Comparison of ENCODE assay signal across 20 cellular contexts in the genomic region with DNA sequence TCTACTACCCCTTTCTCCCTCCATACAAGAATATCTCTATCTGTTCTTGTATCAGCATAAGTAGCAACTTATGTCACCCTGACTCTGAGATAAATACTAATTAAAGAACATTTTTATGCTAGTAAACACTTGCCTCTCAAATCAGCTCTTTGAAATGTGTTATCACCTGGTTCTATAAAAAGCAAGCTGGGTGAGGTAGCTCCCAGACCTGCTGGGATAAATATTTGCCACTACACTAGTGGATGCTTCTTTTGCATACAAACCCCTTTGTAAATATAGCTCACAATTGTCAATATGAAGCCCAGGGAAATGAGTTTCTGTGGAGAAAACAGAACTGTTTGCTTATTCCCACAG.
A peak's percentile ranks its signal among the peaks of the same experiment; 100 is the strongest.
DNase-seq lines count a peak whose midpoint lies in the region; ATAC-seq and TF ChIP-seq lines count a peak whose summit lies in the region.
"Had no signal": no experiment of that assay in that cellular context is flagged by ENCODE, and none has a peak within 500 bp of the region (broad histone marks: within the 10 kb centered on the region; RNA-seq: fewer than 3 reads in every experiment).

No MANE protein-coding gene starts in this region.

- dilution Hi-C loops in mammary epithelial cell (cut with HindIII; ENCODE audit: low sequenced_read_pairs): no loop called here

- no peak overlapping the region for H3K27ac Mint-ChIP-seq in activated CD4-positive, alpha-beta T cell treated with anti-CD3 and anti-CD28 coated beads, Interleukin-2, amount 10 ng/mL, durations not matched to agents 7 days and 5 days
- H3K27ac Mint-ChIP-seq: T-helper 17 cell had no signal

- intact Hi-C loops in mammary epithelial cell (cut with micrococcal nuclease) (no loop called here), lower lobe of right lung (cut with DNase I) (no loop called here), aorta (cut with DNase I) (loop anchor here in 1 of 2 donors (5.0 kb wide), 1 partner anchor 330 kb away; no protein-coding TSS in a partner anchor)

- DNase-seq in DMS153 (lab: John Stamatoyannopoulos, UW) (peak; percentile 42), DMS153 treated with DMSO at 0.1 percent for 48 hours (lab: John Stamatoyannopoulos, UW; ENCODE audit: unreplicated experiment) (no peak), mammary epithelial cell (no peak), lower lobe of right lung (no peak), aorta (no peak), GOT3 (lab: John Stamatoyannopoulos, UW) (no peak), NCI-H2196 treated with DMSO at 0.1 percent for 48 hours (lab: John Stamatoyannopoulos, UW; ENCODE audit: unreplicated experiment) (no peak)
- no peak for DNase-seq in activated CD4-positive, alpha-beta T cell treated with anti-CD3 and anti-CD28 coated beads, Interleukin-2, amount 10 ng/mL, durations not matched to agents 7 days and 5 days
- DNase-seq: activated CD4-positive, CD25-positive, alpha-beta regulatory T cell; DMS79; NCI-H1105; NCI-H226; SIG-M5; T-helper 17 cell had no signal

- no peaks in the 10 kb centered on the region for H3K36me3 ChIP-seq in mammary epithelial cell (ENCODE audit: insufficient read depth, low read length)
- no peaks in the 10 kb centered on the region for H3K36me3 ChIP-seq in lower lobe of right lung
- no peaks in the 10 kb centered on the region for H3K36me3 ChIP-seq in aorta (ENCODE audit: control insufficient read depth in 1 of 2, insufficient read depth in 2 of 2, low read length in 1 of 2)
- H3K36me3 ChIP-seq: BLaER1, HAP-1, ovary, suprapubic skin had no signal

- H4K20me1 ChIP-seq in mammary epithelial cell (ENCODE audit: insufficient read depth, low read length): no peaks in the 10 kb centered on the region
- H4K20me1 ChIP-seq: BLaER1 had no signal

- peak overlapping the region; percentile 5 for H2AFZ ChIP-seq in mammary epithelial cell (ENCODE audit: low read depth, low read length)

- ATAC-seq in lower lobe of right lung: peak; percentile 59 to 87
- ATAC-seq in aorta (ENCODE audit: low FRiP score): no peak
- ATAC-seq: T-helper 17 cell had no signal

- TF ChIP-seq CTCF in mammary epithelial cell (conservative IDR thresholded peaks at IDR 0.05 in 1 of 2, IDR thresholded peaks at IDR 0.05 in 1 of 2; ENCODE audit: extremely low read depth in 1 of 2, insufficient read depth in 1 of 2, low read depth in 1 of 2, low read length in 2 of 2) (no peak), lower lobe of right lung (IDR thresholded peaks at IDR 0.05) (no peak)

- H3K4me1 Mint-ChIP-seq in activated CD4-positive, alpha-beta T cell treated with anti-CD3 and anti-CD28 coated beads, Interleukin-2, amount 10 ng/mL, durations not matched to agents 7 days and 5 days: no peaks in the 10 kb centered on the region
- H3K4me1 Mint-ChIP-seq: T-helper 17 cell had no signal

- H3K4me2 ChIP-seq in mammary epithelial cell (ENCODE audit: insufficient read depth, low read depth, low read length): no peak overlapping the region
- H3K4me2 ChIP-seq: BLaER1, KMS-11 had no signal

- H3K27ac ChIP-seq in mammary epithelial cell (ENCODE audit: insufficient read depth, low read depth, low read length): no peak overlapping the region
- peak overlapping the region; percentile 37 for H3K27ac ChIP-seq in lower lobe of right lung
- H3K27ac ChIP-seq in aorta (ENCODE audit: low read depth in 1 of 2, low read length in 2 of 2): peak overlapping the region; percentile 82 to 87
- H3K27ac ChIP-seq: BLaER1, KMS-11, suprapubic skin had no signal

- H3K4me3 Mint-ChIP-seq in activated CD4-positive, alpha-beta T cell treated with anti-CD3 and anti-CD28 coated beads, Interleukin-2, amount 10 ng/mL, durations not matched to agents 7 days and 5 days: no peak overlapping the region
- H3K4me3 Mint-ChIP-seq: T-helper 17 cell had no signal

- H3K27me3 ChIP-seq in mammary epithelial cell (ENCODE audit: insufficient read depth, low read length) (no peaks in the 10 kb centered on the region), lower lobe of right lung (ENCODE audit: low read depth) (no peaks in the 10 kb centered on the region), aorta (ENCODE audit: control insufficient read depth in 1 of 2, insufficient read depth in 2 of 2, low read length in 1 of 2) (no peaks in the 10 kb centered on the region)
- H3K27me3 ChIP-seq: BLaER1, ovary, suprapubic skin had no signal

- H3K9ac ChIP-seq in mammary epithelial cell (ENCODE audit: insufficient read depth, low read length): no peak overlapping the region
- H3K9ac ChIP-seq: BLaER1, KMS-11 had no signal

- H3K9me3 Mint-ChIP-seq in activated CD4-positive, alpha-beta T cell treated with anti-CD3 and anti-CD28 coated beads, Interleukin-2, amount 10 ng/mL, durations not matched to agents 7 days and 5 days: no peaks in the 10 kb centered on the region

- POLR2A ChIA-PET in activated CD4-positive, alpha-beta T cell treated with anti-CD3 and anti-CD28 coated beads, Interleukin-2, amount 10 ng/mL, durations not matched to agents 7 days and 5 days (lab: Charles Lee): no interaction called here

- H3K79me2 ChIP-seq in mammary epithelial cell (ENCODE audit: insufficient read depth, low read length): no peaks in the 10 kb centered on the region

- H3K9me3 ChIP-seq in mammary epithelial cell (replicated peaks; ENCODE audit: insufficient read depth, low read length): no peaks in the 10 kb centered on the region
- no peaks in the 10 kb centered on the region for H3K9me3 ChIP-seq in lower lobe of right lung
- no peaks in the 10 kb centered on the region for H3K9me3 ChIP-seq in aorta (ENCODE audit: control insufficient read depth, low read length)
- H3K9me3 ChIP-seq: BLaER1, HAP-1, ovary, suprapubic skin had no signal

- no peaks in the 10 kb centered on the region for H3K4me1 ChIP-seq in mammary epithelial cell (ENCODE audit: insufficient read depth, low read length)
- H3K4me1 ChIP-seq in lower lobe of right lung: peaks cover 25% of the 10 kb centered on the region
- peaks cover 3 to 8% of the 10 kb centered on the region in 2 donors for H3K4me1 ChIP-seq in aorta (ENCODE audit: control insufficient read depth in 1 of 2, insufficient read depth in 2 of 2, low read length in 2 of 2)
- H3K4me1 ChIP-seq: BLaER1, HAP-1, suprapubic skin had no signal

- BruUV-seq in mammary epithelial cell (replicated peaks; lab: Mats Ljungman, UMichigan): no TSS peak

- H3K4me3 ChIP-seq in mammary epithelial cell (replicated peaks in 1 of 3; ENCODE audit: insufficient read depth in 1 of 3, low read depth in 2 of 3, low read length in 3 of 3): no peak overlapping the region
- no peak overlapping the region for H3K4me3 ChIP-seq in lower lobe of right lung
- no peak overlapping the region for H3K4me3 ChIP-seq in aorta (ENCODE audit: low read length in 2 of 2)
- H3K4me3 ChIP-seq: BLaER1, HAP-1, ovary, skin epidermis, suprapubic skin had no signal

- H3K27me3 Mint-ChIP-seq in activated CD4-positive, alpha-beta T cell treated with anti-CD3 and anti-CD28 coated beads, Interleukin-2, amount 10 ng/mL, durations not matched to agents 7 days and 5 days: peaks cover 3% of the 10 kb centered on the region

- CTCF ChIA-PET in mammary epithelial cell (lab: Charles Lee; ENCODE audit: low non-redundant PET): no interaction called here
- CTCF ChIA-PET in activated CD4-positive, alpha-beta T cell treated with anti-CD3 and anti-CD28 coated beads, Interleukin-2, amount 10 ng/mL, durations not matched to agents 7 days and 5 days (lab: Charles Lee): interaction anchor here (0.5 to 1.5 kb wide), 2 partner anchors 9 to 740 kb away, joined by 3 read pairs; no protein-coding TSS in a partner anchor

- H3K36me3 Mint-ChIP-seq in activated CD4-positive, alpha-beta T cell treated with anti-CD3 and anti-CD28 coated beads, Interleukin-2, amount 10 ng/mL, durations not matched to agents 7 days and 5 days (ENCODE audit: low read depth): no peaks in the 10 kb centered on the region

- in situ Hi-C loops in mammary epithelial cell (cut with MboI; ENCODE audit: low sequenced_read_pairs in 2 of 2): no loop called here
